ENCODE assay signal across 1 cellular context in the genomic region with DNA sequence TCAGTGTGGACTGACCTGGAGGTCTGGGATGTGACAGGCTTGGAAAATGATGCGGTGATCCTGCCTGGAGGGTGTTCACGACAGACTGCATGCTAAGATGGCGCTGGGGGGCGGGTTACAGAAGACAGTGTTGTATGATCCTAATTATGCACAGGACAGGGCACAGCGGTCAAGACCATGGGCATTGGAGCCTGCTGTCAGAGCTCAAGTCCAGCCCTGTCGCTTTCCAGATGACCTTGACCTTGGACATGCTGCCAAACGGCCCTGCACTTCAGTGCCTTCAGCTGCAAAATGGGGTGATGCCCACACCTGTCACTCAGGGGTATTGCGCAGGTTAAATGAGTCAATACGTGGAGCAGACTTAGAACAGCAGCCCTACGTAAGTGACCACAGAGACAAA.
TF ChIP-seq lines count a peak whose summit lies in the region.

No MANE protein-coding gene starts in this region.

TF ChIP-seq in HepG2, 621 proteins besides CTCF, POLR2A, EP300 and RAD21 (continued from another document):
- TF ChIP-seq, protein P1, sequence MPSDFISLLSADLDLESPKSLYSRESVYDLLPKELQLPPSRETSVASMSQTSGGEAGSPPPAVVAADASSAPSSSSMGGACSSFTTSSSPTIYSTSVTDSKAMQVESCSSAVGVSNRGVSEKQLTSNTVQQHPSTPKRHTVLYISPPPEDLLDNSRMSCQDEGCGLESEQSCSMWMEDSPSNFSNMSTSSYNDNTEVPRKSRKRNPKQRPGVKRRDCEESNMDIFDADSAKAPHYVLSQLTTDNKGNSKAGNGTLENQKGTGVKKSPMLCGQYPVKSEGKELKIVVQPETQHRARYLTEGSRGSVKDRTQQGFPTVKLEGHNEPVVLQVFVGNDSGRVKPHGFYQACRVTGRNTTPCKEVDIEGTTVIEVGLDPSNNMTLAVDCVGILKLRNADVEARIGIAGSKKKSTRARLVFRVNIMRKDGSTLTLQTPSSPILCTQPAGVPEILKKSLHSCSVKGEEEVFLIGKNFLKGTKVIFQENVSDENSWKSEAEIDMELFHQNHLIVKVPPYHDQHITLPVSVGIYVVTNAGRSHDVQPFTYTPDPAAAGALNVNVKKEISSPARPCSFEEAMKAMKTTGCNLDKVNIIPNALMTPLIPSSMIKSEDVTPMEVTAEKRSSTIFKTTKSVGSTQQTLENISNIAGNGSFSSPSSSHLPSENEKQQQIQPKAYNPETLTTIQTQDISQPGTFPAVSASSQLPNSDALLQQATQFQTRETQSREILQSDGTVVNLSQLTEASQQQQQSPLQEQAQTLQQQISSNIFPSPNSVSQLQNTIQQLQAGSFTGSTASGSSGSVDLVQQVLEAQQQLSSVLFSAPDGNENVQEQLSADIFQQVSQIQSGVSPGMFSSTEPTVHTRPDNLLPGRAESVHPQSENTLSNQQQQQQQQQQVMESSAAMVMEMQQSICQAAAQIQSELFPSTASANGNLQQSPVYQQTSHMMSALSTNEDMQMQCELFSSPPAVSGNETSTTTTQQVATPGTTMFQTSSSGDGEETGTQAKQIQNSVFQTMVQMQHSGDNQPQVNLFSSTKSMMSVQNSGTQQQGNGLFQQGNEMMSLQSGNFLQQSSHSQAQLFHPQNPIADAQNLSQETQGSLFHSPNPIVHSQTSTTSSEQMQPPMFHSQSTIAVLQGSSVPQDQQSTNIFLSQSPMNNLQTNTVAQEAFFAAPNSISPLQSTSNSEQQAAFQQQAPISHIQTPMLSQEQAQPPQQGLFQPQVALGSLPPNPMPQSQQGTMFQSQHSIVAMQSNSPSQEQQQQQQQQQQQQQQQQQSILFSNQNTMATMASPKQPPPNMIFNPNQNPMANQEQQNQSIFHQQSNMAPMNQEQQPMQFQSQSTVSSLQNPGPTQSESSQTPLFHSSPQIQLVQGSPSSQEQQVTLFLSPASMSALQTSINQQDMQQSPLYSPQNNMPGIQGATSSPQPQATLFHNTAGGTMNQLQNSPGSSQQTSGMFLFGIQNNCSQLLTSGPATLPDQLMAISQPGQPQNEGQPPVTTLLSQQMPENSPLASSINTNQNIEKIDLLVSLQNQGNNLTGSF (CRISPR knock-in tag; IDR thresholded peaks at IDR 0.05): no peak
- TF ChIP-seq ZBTB49 (CRISPR knock-in tag; IDR thresholded peaks at IDR 0.05; ENCODE audit: borderline replicate concordance): no peak
- TF ChIP-seq ZNF431 (CRISPR knock-in tag; IDR thresholded peaks at IDR 0.05; ENCODE audit: borderline replicate concordance, low read depth): no peak
- no peak for TF ChIP-seq KLF11 (CRISPR knock-in tag; IDR thresholded peaks at IDR 0.05)
